Comparison of ENCODE assay signal across 22 cellular contexts in genomic region chr6:104600659-104600971, GRCh38.
"Had no signal": no experiment of that assay in that cellular context is flagged by ENCODE, and none has a peak within 500 bp of the region (broad histone marks: within the 10 kb centered on the region; RNA-seq: fewer than 3 reads in every experiment).

No MANE protein-coding gene starts in this region.

- H3K9me3 Mint-ChIP-seq: neural crest cell had no signal

- H3K27ac ChIP-seq: coronary artery, neutrophil, pancreas, right lobe of liver, thyroid gland, vagina had no signal

- H3K4me1 Mint-ChIP-seq: memory B cell, naive B cell, neural crest cell had no signal

- H3K4me3 Mint-ChIP-seq: memory B cell; mesothelial cell of epicardium; naive B cell; natural killer cell treated with Interleukin-12 subunit alpha and Interleukin-12 subunit beta and Interleukin-15 and Interleukin-18, amount 100 ng/mL, for 72 hours; neural crest cell; stimulated activated naive CD8-positive, alpha-beta T cell treated with anti-CD3 and anti-CD28 coated beads, Interleukin-15, amount 100 ng/mL, for 72 hours had no signal

- H3K27me3 ChIP-seq: neutrophil, pancreas, right lobe of liver, thyroid gland, vagina had no signal

- H3K4me1 ChIP-seq: pancreas, thyroid gland had no signal

- H3K9me3 ChIP-seq: mucosa of descending colon, neutrophil, pancreas, right lobe of liver, thyroid gland, vagina had no signal

- H3K36me3 Mint-ChIP-seq: memory B cell, mesothelial cell of epicardium, naive B cell had no signal

- DNase-seq: effector memory CD4-positive, alpha-beta T cell; mucosa of descending colon; naive B cell; pancreas; retina; right lobe of liver; small intestine; stimulated activated CD4-positive, alpha-beta T cell treated with anti-CD3 and anti-CD28 coated beads, Interleukin-15, amount 100 ng/mL, for 24 hours; stimulated activated CD4-positive, alpha-beta T cell treated with anti-CD3 and anti-CD28 coated beads, Interleukin-2, amount 100 ng/mL, for 48 hours; stimulated activated CD8-positive, alpha-beta memory T cell treated with anti-CD3 and anti-CD28 coated beads, Interleukin-4, amount 100 ng/mL, for 48 hours; stimulated activated naive CD4-positive, alpha-beta T cell; stimulated activated naive CD8-positive, alpha-beta T cell treated with anti-CD3 and anti-CD28 coated beads, Interleukin-15, amount 100 ng/mL, for 72 hours; thyroid gland; trophoblast cell had no signal

- H3K27ac Mint-ChIP-seq: memory B cell; naive B cell; natural killer cell treated with Interleukin-12 subunit alpha and Interleukin-12 subunit beta and Interleukin-15 and Interleukin-18, amount 100 ng/mL, for 72 hours; stimulated activated naive CD8-positive, alpha-beta T cell treated with anti-CD3 and anti-CD28 coated beads, Interleukin-15, amount 100 ng/mL, for 72 hours had no signal

- H3K36me3 ChIP-seq: neutrophil, pancreas, right lobe of liver, thyroid gland, vagina had no signal

- H3K4me3 ChIP-seq: lung, mucosa of descending colon, pancreas, right lobe of liver, thyroid gland, vagina had no signal

- ATAC-seq: mucosa of descending colon; natural killer cell treated with Interleukin-12 subunit alpha and Interleukin-12 subunit beta and Interleukin-15 and Interleukin-18, amount 100 ng/mL, for 72 hours; stimulated activated naive CD8-positive, alpha-beta T cell treated with anti-CD3 and anti-CD28 coated beads, Interleukin-15, amount 100 ng/mL, for 72 hours had no signal
